In the genomic region with DNA sequence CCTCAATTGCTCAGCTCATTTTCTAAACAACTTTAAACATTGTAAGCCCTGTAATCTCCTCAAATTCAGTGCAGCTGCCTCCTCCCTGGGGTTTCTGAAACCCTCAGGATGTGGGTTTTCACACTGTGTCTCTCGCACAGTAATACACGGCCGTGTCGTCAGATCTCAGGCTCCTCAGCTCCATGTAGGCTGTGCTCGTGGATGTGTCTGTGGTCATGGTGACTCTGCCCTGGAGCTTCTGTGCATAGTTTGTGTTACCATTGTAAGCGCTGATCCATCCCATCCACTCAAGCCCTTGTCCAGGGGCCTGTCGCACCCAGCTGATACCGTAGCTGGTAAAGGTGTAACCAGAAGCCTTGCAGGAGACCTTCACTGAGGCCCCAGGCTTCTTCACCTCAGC, we compare ENCODE assay signal across 8 cellular contexts.
DNase-seq lines count a peak whose midpoint lies in the region; ATAC-seq, FAIRE-seq and TF ChIP-seq lines count a peak whose summit lies in the region.
"Not testable (repeated sequence)": the region's sequence is repeated elsewhere in the genome, so short reads cannot be mapped to it uniquely, and the experiment has no call there.

No MANE protein-coding gene starts in this region.

- H2AFZ ChIP-seq in DND-41 (ENCODE audit: low read depth, low read length) = not testable (repeated sequence)

- 52 to 71% (median 61%) methylated on average over 8 of the region's 8 CpGs for WGBS in small intestine, 3 donors
- WGBS in thymus = 7% methylated on average over 8 of the region's 8 CpGs

- H3K79me2 ChIP-seq in DND-41 (ENCODE audit: insufficient read depth, low read length) = not testable (repeated sequence)

- H3K4me3 ChIP-seq in DND-41 (ENCODE audit: low read depth in 1 of 2, low read length in 2 of 2) = peak overlapping the region in 1 of 2 experiments; percentile 45; a peak in 2 of 4 replicates
- not testable (repeated sequence) for H3K4me3 ChIP-seq in small intestine (ENCODE audit: low read depth in 1 of 2, low read length in 2 of 2); thymus (ENCODE audit: low read length)

- TF ChIP-seq CTCF in DND-41 (IDR thresholded peaks at IDR 0.05; ENCODE audit: borderline replicate concordance, extremely low read depth, low read length, poor library complexity, severe bottlenecking) = not testable (repeated sequence)

- not testable (repeated sequence) for FAIRE-seq in small intestine (lab: Jason Lieb, UNC)

- H3K36me3 ChIP-seq in DND-41 (ENCODE audit: insufficient read depth, low read length); small intestine (ENCODE audit: control insufficient read depth in 2 of 2, insufficient read depth in 2 of 2, low read length in 2 of 2); thymus (ENCODE audit: control insufficient read depth, insufficient read depth): not testable (repeated sequence)

- H3K9me3 ChIP-seq in DND-41 (ENCODE audit: insufficient read depth, low read length, severe bottlenecking); small intestine (ENCODE audit: control insufficient read depth, low read depth); thymus (ENCODE audit: control insufficient read depth): not testable (repeated sequence)

- H3K9ac ChIP-seq in DND-41 (ENCODE audit: low read depth, low read length) = peak overlapping the region; percentile 57

- peaks cover 38% of the 10 kb centered on the region for H3K4me1 Mint-ChIP-seq in activated T-helper 2 cell treated with anti-CD3 and anti-CD28 coated beads, Interferon-gamma antibody, Interleukin-2, Interleukin-4, amounts not matched to agents 10 μg/mL and 5 μg/mL and 100 μg/mL, durations not matched to agents 14 hours and 24 hours and 36 hours (ENCODE audit: low read depth)

- not testable (repeated sequence) for H3K4me3 Mint-ChIP-seq in activated T-helper 2 cell treated with anti-CD3 and anti-CD28 coated beads, Interferon-gamma antibody, Interleukin-2, Interleukin-4, amounts not matched to agents 10 μg/mL and 5 μg/mL and 100 μg/mL, durations not matched to agents 14 hours and 24 hours and 36 hours (ENCODE audit: low read depth)

- peak overlapping the region; percentile 58 for H3K4me2 ChIP-seq in DND-41 (ENCODE audit: insufficient read depth, low read length)

- not testable (repeated sequence) for H3K9me3 Mint-ChIP-seq in activated T-helper 2 cell treated with anti-CD3 and anti-CD28 coated beads, Interferon-gamma antibody, Interleukin-2, Interleukin-4, amounts not matched to agents 10 μg/mL and 5 μg/mL and 100 μg/mL, durations not matched to agents 14 hours and 24 hours and 36 hours

- not testable (repeated sequence) for H3K27me3 ChIP-seq in DND-41 (ENCODE audit: insufficient read depth, low read length, poor library complexity); small intestine (ENCODE audit: control insufficient read depth in 2 of 2, insufficient read depth in 2 of 2, low read length in 2 of 2); thymus (ENCODE audit: control insufficient read depth, insufficient read depth)

- intact Hi-C loops in activated T-helper 2 cell treated with anti-CD3 and anti-CD28 coated beads, Interferon-gamma antibody, Interleukin-2, Interleukin-4, amounts not matched to agents 10 μg/mL and 5 μg/mL and 100 μg/mL, durations not matched to agents 14 hours and 24 hours and 36 hours (cut with micrococcal nuclease) = not testable (repeated sequence)

- H4K20me1 ChIP-seq in DND-41 (ENCODE audit: insufficient read depth, low read length) = not testable (repeated sequence)

- H3K27me3 Mint-ChIP-seq in activated T-helper 2 cell treated with anti-CD3 and anti-CD28 coated beads, Interferon-gamma antibody, Interleukin-2, Interleukin-4, amounts not matched to agents 10 μg/mL and 5 μg/mL and 100 μg/mL, durations not matched to agents 14 hours and 24 hours and 36 hours (ENCODE audit: low read depth) = peaks cover 58% of the 10 kb centered on the region

- peaks cover 63% of the 10 kb centered on the region for H3K4me1 ChIP-seq in DND-41 (ENCODE audit: insufficient read depth, low read length)
- H3K4me1 ChIP-seq in small intestine (ENCODE audit: control insufficient read depth in 2 of 2, insufficient read depth in 1 of 2, low read depth in 1 of 2, low read length in 1 of 2) = not testable (repeated sequence)
- peaks cover 24% of the 10 kb centered on the region for H3K4me1 ChIP-seq in thymus (ENCODE audit: control insufficient read depth, insufficient read depth, low read length)

- not testable (repeated sequence) for H3K36me3 Mint-ChIP-seq in activated T-helper 2 cell treated with anti-CD3 and anti-CD28 coated beads, Interferon-gamma antibody, Interleukin-2, Interleukin-4, amounts not matched to agents 10 μg/mL and 5 μg/mL and 100 μg/mL, durations not matched to agents 14 hours and 24 hours and 36 hours (ENCODE audit: low read depth)

- H3K27ac Mint-ChIP-seq in activated T-helper 2 cell treated with anti-CD3 and anti-CD28 coated beads, Interferon-gamma antibody, Interleukin-2, Interleukin-4, amounts not matched to agents 10 μg/mL and 5 μg/mL and 100 μg/mL, durations not matched to agents 14 hours and 24 hours and 36 hours = peak overlapping the region; percentile 43

- ATAC-seq in DND-41 (ENCODE audit: insufficient read depth, low read depth) = peak; percentile 85

- H3K27ac ChIP-seq in DND-41 (ENCODE audit: low read length) = peak overlapping the region; percentile 88
- peak overlapping the region in 1 of 2 donors; percentile 61 for H3K27ac ChIP-seq in small intestine (ENCODE audit: low read depth in 1 of 2, low read length in 1 of 2)
- peak overlapping the region; percentile 61 for H3K27ac ChIP-seq in thymus (ENCODE audit: low read depth)

- peak; percentile 93 for DNase-seq in DND-41
- peak; percentile 23 for DNase-seq in activated CD4-positive, CD25-positive, alpha-beta regulatory T cell treated with anti-CD3 and anti-CD28 coated beads, Interleukin-2, amount 50 U/mL, for 16 hours (ENCODE audit: low read depth, low spot score)
- peak; percentile 29 to 35 for DNase-seq in activated CD8-positive, alpha-beta memory T cell treated with anti-CD3 and anti-CD28 coated beads for 4 hours (ENCODE audit: low read depth in 2 of 2)
- DNase-seq in activated T-helper 2 cell treated with anti-CD3 and anti-CD28 coated beads, Interferon-gamma antibody, Interleukin-2, Interleukin-4, amounts not matched to agents 10 μg/mL and 5 μg/mL and 100 μg/mL, durations not matched to agents 14 hours and 24 hours and 36 hours (ENCODE audit: low spot score) = peak; percentile 56
- peak; percentile 81 for DNase-seq in central memory CD4-positive, alpha-beta T cell
- peak; percentile 61 for DNase-seq in small intestine
- DNase-seq in stimulated activated CD8-positive, alpha-beta memory T cell treated with anti-CD3 and anti-CD28 coated beads, Interleukin-15, amount 100 ng/mL, for 24 hours (ENCODE audit: low read depth) = peak; percentile 15

Comparison
In these comparisons a context has a peak if more than half of its experiments do, and no peak if none do; other contexts are left out.
1. DNase-seq: peak in every context shown above with its lines; median percentile 93 in DND-41; 81 in central memory CD4-positive, alpha-beta T cell; 61 in small intestine; 56 in activated T-helper 2 cell treated with anti-CD3 and anti-CD28 coated beads, Interferon-gamma antibody, Interleukin-2, Interleukin-4, amounts not matched to agents 10 μg/mL and 5 μg/mL and 100 μg/mL, durations not matched to agents 14 hours and 24 hours and 36 hours; 32 in activated CD8-positive, alpha-beta memory T cell treated with anti-CD3 and anti-CD28 coated beads for 4 hours; 23 in activated CD4-positive, CD25-positive, alpha-beta regulatory T cell treated with anti-CD3 and anti-CD28 coated beads, Interleukin-2, amount 50 U/mL, for 16 hours; 15 in stimulated activated CD8-positive, alpha-beta memory T cell treated with anti-CD3 and anti-CD28 coated beads, Interleukin-15, amount 100 ng/mL, for 24 hours.